In genomic region chr17:44956998-44957981, GRCh38 we compare ENCODE assay signal across 27 cellular contexts. TPM values are rescaled to one million over a fixed set of nuclear protein-coding genes. Genes with fewer than 3 reads are reported as not detected.
DNase-seq lines count a peak whose midpoint lies in the region; ATAC-seq and TF ChIP-seq lines count a peak whose summit lies in the region.
"Had no signal": no experiment of that assay in that cellular context is flagged by ENCODE, and none has a peak within 500 bp of the region (broad histone marks: within the 10 kb centered on the region; RNA-seq: fewer than 3 reads in every experiment).

No MANE protein-coding gene starts in this region.

- intact Hi-C loops in head of caudate nucleus (cut with DNase I): no loop called here
- intact Hi-C loops in posterior vena cava (cut with DNase I): no loop called here

- ATAC-seq in SK-N-SH treated with all-trans-retinoic acid at 6 μM for 48 hours (no peak), GM21825 (IDR thresholded peaks at IDR 0.05; ENCODE audit: unreplicated experiment) (no peak), HG03196 (IDR thresholded peaks at IDR 0.05; ENCODE audit: unreplicated experiment) (no peak)
- ATAC-seq: activated T-helper 17 cell treated with anti-CD3 and anti-CD28 coated beads, Interleukin-2, amount 50 U/mL, for 72 hours; left lung; naive thymus-derived CD4-positive, alpha-beta T cell; T-cell had no signal

- DNase-seq in NCI-H69 (lab: John Stamatoyannopoulos, UW) (peak; percentile 31), head of caudate nucleus (peak in 22 of 42 donors; percentile 13 to 67 (median 41)), posterior vena cava (ENCODE audit: low spot score) (peak; percentile 64), COLO829 (ENCODE audit: low spot score) (no peak), DMS153 treated with DMSO at 0.1 percent for 48 hours (lab: John Stamatoyannopoulos, UW; ENCODE audit: unreplicated experiment) (no peak)
- DNase-seq: activated CD4-positive, alpha-beta memory T cell treated with anti-CD3 and anti-CD28 coated beads for 36 hours; activated CD4-positive, CD25-positive, alpha-beta regulatory T cell treated with anti-CD3 and anti-CD28 coated beads, Interleukin-2, amount 50 U/mL, for 72 hours; activated naive CD4-positive, alpha-beta T cell treated with anti-CD3 and anti-CD28 coated beads, Interleukin-2, amount 50 U/mL, for 16 hours; amniotic stem cell; effector CD8-positive, alpha-beta T cell; foreskin fibroblast; HFFc6; Kasumi-1; left lung; naive thymus-derived CD4-positive, alpha-beta T cell; NCI-H1048; NCI-H1694; NK-92 treated with Interleukin-12 subunit alpha and Interleukin-12 subunit beta, amount 100 ng/mL, for 24 hours; occipital lobe; PC-9; spleen; stimulated activated CD4-positive, alpha-beta T cell treated with anti-CD3 and anti-CD28 coated beads, Interleukin-4, amount 100 ng/mL, for 1 hour; T-cell had no signal

TF ChIP-seq in SK-N-SH treated with all-trans-retinoic acid at 6 μM for 48 hours, 23 proteins besides CTCF, POLR2A, EP300 and RAD21:
- TF ChIP-seq TCF4 (CRISPR knock-in tag; IDR thresholded peaks at IDR 0.05; ENCODE audit: borderline replicate concordance): peak; percentile 92
- no peak for TF ChIP-seq PATZ1 (CRISPR knock-in tag; IDR thresholded peaks at IDR 0.05; ENCODE audit: borderline replicate concordance)
- TF ChIP-seq ZC3H10 (CRISPR knock-in tag; IDR thresholded peaks at IDR 0.05): no peak
- peak; percentile 82; the same call in 1 of the 2 replicates for TF ChIP-seq ZNF70 (CRISPR knock-in tag; IDR thresholded peaks at IDR 0.05)
- peak; percentile 71 for TF ChIP-seq TSHZ2 (CRISPR knock-in tag; IDR thresholded peaks at IDR 0.05)
TF ChIP-seq in SK-N-SH treated with all-trans-retinoic acid at 6 μM for 48 hours: peak in this region for 3.

RNA-seq across cellular contexts. Expression of gene KIF18B, which starts 9.7 kb away (rescaled TPM):
- total RNA-seq in posterior vena cava: under 1 TPM; 0.10 to 0.65 TPM

RNA-seq across cellular contexts. Expression of gene C1QL1, which starts 10.8 kb away (rescaled TPM):
- total RNA-seq in posterior vena cava: under 1 TPM; 0.19 to 0.42 TPM
- total RNA-seq: T-cell had no signal

RNA-seq across cellular contexts. Expression of gene GFAP, which starts 42.0 kb away (rescaled TPM):
- 1 to 10 TPM in 1 of 2 donors, under 1 TPM in 1; 0.51 to 1.7 TPM for total RNA-seq in posterior vena cava
- total RNA-seq: activated CD4-positive, alpha-beta memory T cell treated with anti-CD3 and anti-CD28 coated beads for 36 hours; activated T-helper 17 cell treated with anti-CD3 and anti-CD28 coated beads, Interleukin-2, amount 50 U/mL, for 72 hours; HFFc6; naive thymus-derived CD4-positive, alpha-beta T cell; PC-9; T-cell had no signal

RNA-seq across cellular contexts. Expression of gene EFTUD2, which starts 58.0 kb away (rescaled TPM):
- total RNA-seq in posterior vena cava: 10 to 100 TPM; 65.2 to 71.9 TPM

Comparison
In these comparisons a context has a peak if more than half of its experiments do, and no peak if none do; other contexts are left out.
1. DNase-seq: peak in NCI-H69 (single experiment), head of caudate nucleus (22 of 42) and posterior vena cava (single experiment); none in COLO829 (single experiment) and DMS153 treated with DMSO at 0.1 percent for 48 hours (single experiment).